In the genomic region with DNA sequence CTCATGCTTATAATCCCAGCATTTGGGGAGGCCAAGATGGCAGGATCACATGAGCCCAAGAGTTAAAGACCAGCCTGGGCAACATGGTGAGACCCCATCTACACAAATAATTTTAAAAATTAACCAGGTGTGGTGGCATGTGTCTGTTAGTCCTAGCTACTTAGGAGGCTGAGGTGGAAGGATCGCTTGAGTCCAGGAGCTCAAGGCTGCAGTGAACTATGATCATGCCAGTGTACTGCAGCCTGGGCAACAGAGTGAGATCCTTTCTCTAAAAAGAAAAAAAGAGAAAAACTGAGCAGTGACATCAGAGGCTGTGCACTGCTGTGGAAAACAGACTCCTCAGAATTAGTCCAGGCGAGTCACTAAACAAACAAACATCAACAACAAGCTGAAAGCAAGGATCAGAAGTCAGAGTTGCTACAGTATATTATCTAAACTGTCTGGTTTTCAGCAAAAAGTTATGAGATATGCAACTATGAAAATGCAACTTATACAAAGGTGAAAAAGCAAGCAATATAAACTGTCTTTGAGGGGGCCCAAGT, we compare ENCODE assay signal across 25 cellular contexts. TPM values are rescaled to one million over a fixed set of nuclear protein-coding genes. Genes with fewer than 3 reads are reported as not detected.
DNase-seq lines count a peak whose midpoint lies in the region; ATAC-seq and TF ChIP-seq lines count a peak whose summit lies in the region.
"Had no signal": no experiment of that assay in that cellular context is flagged by ENCODE, and none has a peak within 500 bp of the region (broad histone marks: within the 10 kb centered on the region; RNA-seq: fewer than 3 reads in every experiment).

No MANE protein-coding gene starts in this region.

- H3K4me3 Mint-ChIP-seq in nephron progenitor cell: no peak overlapping the region
- H3K4me3 Mint-ChIP-seq: activated B cell treated with CpG ODN at 0.5 μM for 24 hours; activated naive CD8-positive, alpha-beta T cell treated with anti-CD3 and anti-CD28 coated beads, Interleukin-2, amount 10 ng/mL, durations not matched to agents 7 days and 5 days; naive thymus-derived CD8-positive, alpha-beta T cell; stimulated activated memory B cell treated with anti-CD40 and anti-IgM and Interleukin-4, amounts not matched to agents 10 μg/mL and 1 μg/mL and 100 μg/mL, for 72 hours had no signal

- no peak for TF ChIP-seq CTCF in brain microvascular endothelial cell (IDR thresholded peaks at IDR 0.05; ENCODE audit: low read depth, low read length, missing control alignments)
- no peak for TF ChIP-seq CTCF in nephron progenitor cell (IDR thresholded peaks at IDR 0.05)

- intact Hi-C loops in right cardiac atrium (cut with DNase I): no loop called here

- 98% methylated on average over 2 of the region's 2 CpGs for WGBS in right cardiac atrium

- H3K36me3 Mint-ChIP-seq in nephron progenitor cell (ENCODE audit: low read depth): peaks cover 49% of the 10 kb centered on the region

- no peaks in the 10 kb centered on the region for H3K9me3 Mint-ChIP-seq in nephron progenitor cell
- H3K9me3 Mint-ChIP-seq: activated B cell treated with CpG ODN at 0.5 μM for 24 hours; activated naive CD8-positive, alpha-beta T cell treated with anti-CD3 and anti-CD28 coated beads, Interleukin-2, amount 10 ng/mL, durations not matched to agents 7 days and 5 days; naive thymus-derived CD8-positive, alpha-beta T cell; stimulated activated memory B cell treated with anti-CD40 and anti-IgM and Interleukin-4, amounts not matched to agents 10 μg/mL and 1 μg/mL and 100 μg/mL, for 72 hours had no signal

- peak; percentile 48 for DNase-seq in EH (ENCODE audit: low read depth)
- peak; percentile 3 for DNase-seq in HT1080 (ENCODE audit: low read depth)
- peak; percentile 9 for DNase-seq in brain microvascular endothelial cell
- DNase-seq in nephron progenitor cell: no peak
- DNase-seq in GOT3 (lab: John Stamatoyannopoulos, UW): no peak
- DNase-seq in right cardiac atrium: no peak
- DNase-seq: activated B cell treated with CpG ODN at 0.5 μM for 24 hours; activated CD4-positive, alpha-beta T cell treated with anti-CD3 and anti-CD28 coated beads, Interleukin-2, amount 50 U/mL, for 48 hours; activated CD8-positive, alpha-beta memory T cell treated with anti-CD3 and anti-CD28 coated beads, Interleukin-2, amount 50 U/mL, for 48 hours; activated naive CD8-positive, alpha-beta T cell treated with anti-CD3 and anti-CD28 coated beads, Interleukin-2, amount 10 ng/mL, durations not matched to agents 7 days and 5 days; DMS 273 treated with DMSO at 0.1 percent for 48 hours; GDM1; Kasumi-1; naive thymus-derived CD8-positive, alpha-beta T cell; NCI-H1092 treated with DMSO at 0.1 percent for 48 hours; NCI-H1930; NCI-H774; stimulated activated CD4-positive, alpha-beta T cell treated with anti-CD3 and anti-CD28 coated beads, Interleukin-4, amount 100 ng/mL, for 1 hour; T1000 had no signal

- no peaks in the 10 kb centered on the region for H3K4me1 ChIP-seq in right cardiac atrium (ENCODE audit: control insufficient read depth, insufficient read depth, low read length)

- no peaks in the 10 kb centered on the region for H3K4me1 Mint-ChIP-seq in nephron progenitor cell

- ATAC-seq in right cardiac atrium (no peak), GM21360 (IDR thresholded peaks at IDR 0.05; ENCODE audit: unreplicated experiment) (no peak)
- ATAC-seq: left lobe of liver; naive thymus-derived CD8-positive, alpha-beta T cell; stimulated activated memory B cell treated with anti-CD40 and anti-IgM and Interleukin-4, amounts not matched to agents 10 μg/mL and 1 μg/mL and 100 μg/mL, for 72 hours had no signal

- H3K4me3 ChIP-seq in brain microvascular endothelial cell (ENCODE audit: low read depth, low read length) (no peak overlapping the region), right cardiac atrium (ENCODE audit: low read length) (no peak overlapping the region)
- H3K4me3 ChIP-seq: hepatocyte, thoracic aorta had no signal

- H3K27ac ChIP-seq in brain microvascular endothelial cell: no peak overlapping the region
- H3K27ac ChIP-seq in right cardiac atrium (ENCODE audit: low read length): no peak overlapping the region
- H3K27ac ChIP-seq: epithelial cell of prostate, hepatocyte, thoracic aorta had no signal

- H3K27me3 Mint-ChIP-seq in nephron progenitor cell (ENCODE audit: low read depth, poor library complexity): no peaks in the 10 kb centered on the region
- H3K27me3 Mint-ChIP-seq: activated B cell treated with CpG ODN at 0.5 μM for 24 hours; activated naive CD8-positive, alpha-beta T cell treated with anti-CD3 and anti-CD28 coated beads, Interleukin-2, amount 10 ng/mL, durations not matched to agents 7 days and 5 days; naive thymus-derived CD8-positive, alpha-beta T cell; stimulated activated memory B cell treated with anti-CD40 and anti-IgM and Interleukin-4, amounts not matched to agents 10 μg/mL and 1 μg/mL and 100 μg/mL, for 72 hours had no signal

- peaks cover 13% of the 10 kb centered on the region for H3K36me3 ChIP-seq in brain microvascular endothelial cell (replicated peaks)

- in situ Hi-C loops in brain microvascular endothelial cell (cut with HindIII; ENCODE audit: low pct_ligation_motif_present, low sequenced_read_pairs): no loop called here

- no peaks in the 10 kb centered on the region for H3K27me3 ChIP-seq in brain microvascular endothelial cell (replicated peaks)
- no peaks in the 10 kb centered on the region for H3K27me3 ChIP-seq in right cardiac atrium (ENCODE audit: control insufficient read depth, insufficient read depth)
- H3K27me3 ChIP-seq: hepatocyte had no signal

- no peaks in the 10 kb centered on the region for H3K9me3 ChIP-seq in right cardiac atrium (ENCODE audit: control insufficient read depth, low read length)
- H3K9me3 ChIP-seq: thoracic aorta had no signal

- peak overlapping the region; percentile 79 for H3K27ac Mint-ChIP-seq in nephron progenitor cell
- H3K27ac Mint-ChIP-seq: activated B cell treated with CpG ODN at 0.5 μM for 24 hours; activated naive CD8-positive, alpha-beta T cell treated with anti-CD3 and anti-CD28 coated beads, Interleukin-2, amount 10 ng/mL, durations not matched to agents 7 days and 5 days; naive thymus-derived CD8-positive, alpha-beta T cell; stimulated activated memory B cell treated with anti-CD40 and anti-IgM and Interleukin-4, amounts not matched to agents 10 μg/mL and 1 μg/mL and 100 μg/mL, for 72 hours had no signal

RNA-seq across cellular contexts. Expression of gene CBFB, which starts 39.3 kb away (rescaled TPM):
- total RNA-seq in HT1080 (2014; rRNA removed; shearing (Covaris generic)): 62.7 and 93.7 TPM in 2 replicates
- 85.5 and 98.7 TPM in 2 replicates for polyA plus RNA-seq in HT1080 (2015; cell fraction: cytosol; rRNA removed)
- polyA plus RNA-seq in HT1080 (2015; cell fraction: nucleus; rRNA removed): 37.6 and 48.0 TPM in 2 replicates
- total RNA-seq in right cardiac atrium: 10 to 100 TPM; 23.7 to 39.3 (median 29.6) TPM
- 15.7 TPM for polyA plus RNA-seq in right cardiac atrium

RNA-seq across cellular contexts. Expression of gene PHAF1, which starts 41.5 kb away (rescaled TPM):
- 12.1 and 23.8 TPM in 2 replicates for total RNA-seq in HT1080 (2014; rRNA removed; shearing (Covaris generic))
- 16.1 and 16.8 TPM in 2 replicates for polyA plus RNA-seq in HT1080 (2015; cell fraction: cytosol; rRNA removed)
- polyA plus RNA-seq in HT1080 (2015; cell fraction: nucleus; rRNA removed): 20.7 and 24.4 TPM in 2 replicates
- 10 to 100 TPM; 11.4 to 11.8 (median 11.6) TPM for total RNA-seq in right cardiac atrium
- 7.1 TPM for polyA plus RNA-seq in right cardiac atrium

Comparison
In these comparisons a context has a peak if more than half of its experiments do, and no peak if none do; other contexts are left out.
1. DNase-seq: peak in EH (single experiment), HT1080 (single experiment) and brain microvascular endothelial cell (single experiment); none in nephron progenitor cell (single experiment), GOT3 (single experiment) and right cardiac atrium (0 of 3).